In genomic region chr14:68924392-68925158, GRCh38 we compare ENCODE assay signal across 11 cellular contexts. TPM values are rescaled to one million over a fixed set of nuclear protein-coding genes. Genes with fewer than 3 reads are reported as not detected.
DNase-seq lines count a peak whose midpoint lies in the region; ATAC-seq and TF ChIP-seq lines count a peak whose summit lies in the region.
"Had no signal": no experiment of that assay in that cellular context is flagged by ENCODE, and none has a peak within 500 bp of the region (broad histone marks: within the 10 kb centered on the region; RNA-seq: fewer than 3 reads in every experiment).

No MANE protein-coding gene starts in this region.

- H2BK5ac ChIP-seq in mesenchymal stem cell (ENCODE audit: low read depth, low read length, poor library complexity, severe bottlenecking): no peak overlapping the region

- H3K4me3 ChIP-seq in duodenal mucosa (ENCODE audit: low read depth in 1 of 2, low read length in 2 of 2): no peak overlapping the region
- H3K4me3 ChIP-seq in mesenchymal stem cell (ENCODE audit: insufficient read depth in 1 of 2, low read depth in 1 of 2, low read length in 2 of 2): no peak overlapping the region
- no peak overlapping the region for H3K4me3 ChIP-seq in vagina

- H2BK120ac ChIP-seq in mesenchymal stem cell (ENCODE audit: low read depth, low read length): no peak overlapping the region

- H3K36me3 Mint-ChIP-seq in activated naive CD4-positive, alpha-beta T cell treated with anti-CD3 and anti-CD28 coated beads, Interleukin-2, amount 10 ng/mL, durations not matched to agents 7 days and 5 days: peaks cover 36% of the 10 kb centered on the region

- H3K27me3 ChIP-seq in duodenal mucosa (ENCODE audit: control insufficient read depth in 1 of 2, insufficient read depth in 2 of 2, low read length in 2 of 2) (no peaks in the 10 kb centered on the region), mesenchymal stem cell (ENCODE audit: control insufficient read depth in 1 of 2, insufficient read depth in 1 of 2, low read length in 2 of 2) (no peaks in the 10 kb centered on the region), vagina (no peaks in the 10 kb centered on the region)

- H3K27ac Mint-ChIP-seq in activated naive CD4-positive, alpha-beta T cell treated with anti-CD3 and anti-CD28 coated beads, Interleukin-2, amount 10 ng/mL, durations not matched to agents 7 days and 5 days: peak overlapping the region; percentile 51

- no peak overlapping the region for H3K18ac ChIP-seq in mesenchymal stem cell (ENCODE audit: low read depth in 1 of 2, low read length in 2 of 2)

- H2BK12ac ChIP-seq in mesenchymal stem cell (ENCODE audit: low read length in 2 of 2): no peak overlapping the region

- WGBS in mesenchymal stem cell: 57% methylated on average over 8 of the region's 9 CpGs

- H3K9ac ChIP-seq in duodenal mucosa (ENCODE audit: low read depth in 1 of 2, low read length in 2 of 2) (no peak overlapping the region), mesenchymal stem cell (ENCODE audit: low read length) (no peak overlapping the region)

- no peak overlapping the region for H4K8ac ChIP-seq in mesenchymal stem cell (ENCODE audit: low read length)

- H2BK15ac ChIP-seq in mesenchymal stem cell (ENCODE audit: low read depth, poor library complexity, severe bottlenecking): no peak overlapping the region

- no peaks in the 10 kb centered on the region for H3K27me3 Mint-ChIP-seq in activated naive CD4-positive, alpha-beta T cell treated with anti-CD3 and anti-CD28 coated beads, Interleukin-2, amount 10 ng/mL, durations not matched to agents 7 days and 5 days

- no peak overlapping the region for H2AFZ ChIP-seq in mesenchymal stem cell (ENCODE audit: low read depth, low read length)

- H3K9me3 ChIP-seq in duodenal mucosa (ENCODE audit: control insufficient read depth in 1 of 2, low read length in 2 of 2): peaks cover 4 to 5% of the 10 kb centered on the region in 2 donors
- H3K9me3 ChIP-seq in mesenchymal stem cell (ENCODE audit: control insufficient read depth, low read length): peaks cover 6% of the 10 kb centered on the region
- no peaks in the 10 kb centered on the region for H3K9me3 ChIP-seq in vagina

- H3K27ac ChIP-seq in duodenal mucosa (ENCODE audit: low read depth, low read length) (peak overlapping the region; percentile 37), mesenchymal stem cell (ENCODE audit: low read length, poor library complexity, severe bottlenecking) (peak overlapping the region; percentile 70), vagina (peak overlapping the region; percentile 50)

- no peak overlapping the region for H3K4me2 ChIP-seq in mesenchymal stem cell (ENCODE audit: low read length, poor library complexity, severe bottlenecking)

- peaks cover 45% of the 10 kb centered on the region for H3K4me1 Mint-ChIP-seq in activated naive CD4-positive, alpha-beta T cell treated with anti-CD3 and anti-CD28 coated beads, Interleukin-2, amount 10 ng/mL, durations not matched to agents 7 days and 5 days

- peak; percentile 27 for DNase-seq in activated naive CD4-positive, alpha-beta T cell treated with anti-CD3 and anti-CD28 coated beads, Interleukin-2, amount 10 ng/mL, durations not matched to agents 7 days and 5 days
- DNase-seq in activated naive CD4-positive, alpha-beta T cell treated with anti-CD3 and anti-CD28 coated beads, Interleukin-2, amount 50 U/mL, for 16 hours: no peak
- peak; percentile 57 for DNase-seq in mesenchymal stem cell
- no peak for DNase-seq in vagina (ENCODE audit: extremely low spot score in 2 of 2)
- DNase-seq in DMS79 (lab: John Stamatoyannopoulos, UW): no peak
- DNase-seq: ACHN, NCI-H2029, SHP77 treated with DMSO at 0.1 percent for 48 hours had no signal

- no peak overlapping the region for H3K4me3 Mint-ChIP-seq in activated naive CD4-positive, alpha-beta T cell treated with anti-CD3 and anti-CD28 coated beads, Interleukin-2, amount 10 ng/mL, durations not matched to agents 7 days and 5 days

- CTCF ChIA-PET in activated naive CD4-positive, alpha-beta T cell treated with anti-CD3 and anti-CD28 coated beads, Interleukin-2, amount 10 ng/mL, durations not matched to agents 7 days and 5 days (lab: Charles Lee): interaction anchor here (0.8 to 7.9 kb wide), 4 partner anchors 12 to 183 kb away, joined by 3 to 65 read pairs (median 4); no protein-coding TSS in a partner anchor

- H3K14ac ChIP-seq in mesenchymal stem cell (ENCODE audit: low read length in 2 of 2): no peak overlapping the region

- TF ChIP-seq POLR2A in vagina (IDR thresholded peaks at IDR 0.05): no peak

- H3K36me3 ChIP-seq in duodenal mucosa (ENCODE audit: control insufficient read depth in 1 of 2, insufficient read depth in 2 of 2, low read length in 2 of 2) (peaks cover 4 to 23% of the 10 kb centered on the region in 2 donors), mesenchymal stem cell (ENCODE audit: control insufficient read depth in 1 of 2, insufficient read depth in 2 of 2, low read depth in 1 of 2, low read length in 2 of 2) (peaks cover 65 to 69% of the 10 kb centered on the region in 2 experiments), vagina (peaks cover 0 to 15% of the 10 kb centered on the region in 2 donors)

- H3K4me1 ChIP-seq in duodenal mucosa (ENCODE audit: control insufficient read depth in 1 of 2, insufficient read depth in 2 of 2, low read length in 2 of 2) (peaks cover 0 to 4% of the 10 kb centered on the region in 2 donors), mesenchymal stem cell (ENCODE audit: control insufficient read depth, insufficient read depth, low read depth, low read length) (peaks cover 47% of the 10 kb centered on the region), vagina (peaks cover 33% of the 10 kb centered on the region)

- no peak for ATAC-seq in GM18868 (IDR thresholded peaks at IDR 0.05; ENCODE audit: unreplicated experiment)
- ATAC-seq in GM21360 (IDR thresholded peaks at IDR 0.05; ENCODE audit: unreplicated experiment): no peak

- TF ChIP-seq CTCF in vagina (IDR thresholded peaks at IDR 0.05): no peak

- no peak overlapping the region for H3K23ac ChIP-seq in mesenchymal stem cell (ENCODE audit: low read length in 2 of 2)

- peaks cover 1% of the 10 kb centered on the region for H3K79me1 ChIP-seq in mesenchymal stem cell (replicated peaks; ENCODE audit: low read length, poor library complexity, severe bottlenecking)

- H2AK5ac ChIP-seq in mesenchymal stem cell (ENCODE audit: low read length, severe bottlenecking): peak overlapping the region; percentile 56

- intact Hi-C loops in vagina (cut with DNase I): no loop called here

- H4K91ac ChIP-seq in mesenchymal stem cell (ENCODE audit: low read length): no peak overlapping the region

- peaks cover 26% of the 10 kb centered on the region for H3K9me3 Mint-ChIP-seq in activated naive CD4-positive, alpha-beta T cell treated with anti-CD3 and anti-CD28 coated beads, Interleukin-2, amount 10 ng/mL, durations not matched to agents 7 days and 5 days

- no peak overlapping the region for H3K4ac ChIP-seq in mesenchymal stem cell (ENCODE audit: low read depth in 1 of 2, low read length in 2 of 2)

RNA-seq across cellular contexts. Expression of gene ACTN1, which starts 54.5 kb away (rescaled TPM):
- 359 TPM for polyA plus RNA-seq in mesenchymal stem cell (2013, experiment 1 of 2)
- 344 TPM for polyA plus RNA-seq in mesenchymal stem cell (2013, experiment 2 of 2)
- total RNA-seq in vagina: 209 TPM

Comparison
In these comparisons a context has a peak if more than half of its experiments do, and no peak if none do; other contexts are left out.
1. DNase-seq: peak in activated naive CD4-positive, alpha-beta T cell treated with anti-CD3 and anti-CD28 coated beads, Interleukin-2, amount 10 ng/mL, durations not matched to agents 7 days and 5 days (single experiment) and mesenchymal stem cell (single experiment); none in activated naive CD4-positive, alpha-beta T cell treated with anti-CD3 and anti-CD28 coated beads, Interleukin-2, amount 50 U/mL, for 16 hours (single experiment), vagina (0 of 2) and DMS79 (single experiment).
2. Peak in every context shown above with its lines, with median percentiles within 50 percentile points of each other: H3K27ac ChIP-seq.